Comparison of ENCODE assay signal across 1 cellular context in the genomic region with DNA sequence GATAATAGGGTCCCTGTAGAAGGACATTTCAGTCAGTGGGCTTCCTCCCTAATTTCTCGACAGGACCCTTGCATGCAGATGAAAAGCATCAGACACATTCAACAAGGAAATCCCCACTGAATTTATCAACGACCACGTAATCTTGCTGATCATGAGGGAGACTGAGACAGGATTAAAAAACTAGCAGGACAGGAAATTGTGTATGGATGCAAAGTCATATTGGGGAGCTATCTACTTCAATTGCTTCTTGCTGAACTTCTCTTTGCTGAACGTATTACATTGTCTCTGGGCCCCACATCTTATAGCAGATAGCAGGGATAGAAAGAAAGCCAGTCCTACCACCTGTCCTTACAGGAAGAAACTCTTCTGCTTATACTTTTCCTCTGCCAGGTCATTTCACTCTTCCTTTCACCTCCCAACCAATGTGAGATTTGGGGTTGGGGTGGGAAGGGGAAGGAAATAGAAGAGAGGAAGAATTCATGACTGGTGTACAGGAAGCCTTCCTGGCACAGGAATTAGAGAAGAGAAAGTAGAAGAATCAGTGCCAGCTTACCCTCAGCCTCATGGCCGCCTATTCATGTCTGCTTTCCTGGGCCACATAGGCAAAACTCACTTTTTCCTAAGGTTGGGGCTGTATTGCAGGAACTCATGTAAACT.
TF ChIP-seq lines count a peak whose summit lies in the region.

No MANE protein-coding gene starts in this region.

TF ChIP-seq in IMR-90, 13 proteins besides CTCF, POLR2A, EP300 and RAD21:
- no peak for TF ChIP-seq RCOR1 (IDR thresholded peaks at IDR 0.05; ENCODE audit: insufficient replicate concordance, low read length)
- no peak for TF ChIP-seq RFX5 (IDR thresholded peaks at IDR 0.05; ENCODE audit: low read depth, low read length)
- TF ChIP-seq, protein P1, sequence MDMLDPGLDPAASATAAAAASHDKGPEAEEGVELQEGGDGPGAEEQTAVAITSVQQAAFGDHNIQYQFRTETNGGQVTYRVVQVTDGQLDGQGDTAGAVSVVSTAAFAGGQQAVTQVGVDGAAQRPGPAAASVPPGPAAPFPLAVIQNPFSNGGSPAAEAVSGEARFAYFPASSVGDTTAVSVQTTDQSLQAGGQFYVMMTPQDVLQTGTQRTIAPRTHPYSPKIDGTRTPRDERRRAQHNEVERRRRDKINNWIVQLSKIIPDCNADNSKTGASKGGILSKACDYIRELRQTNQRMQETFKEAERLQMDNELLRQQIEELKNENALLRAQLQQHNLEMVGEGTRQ (IDR thresholded peaks at IDR 0.05; ENCODE audit: low read depth, low read length) = no peak
